Comparison of ENCODE assay signal across 17 cellular contexts in the genomic region with DNA sequence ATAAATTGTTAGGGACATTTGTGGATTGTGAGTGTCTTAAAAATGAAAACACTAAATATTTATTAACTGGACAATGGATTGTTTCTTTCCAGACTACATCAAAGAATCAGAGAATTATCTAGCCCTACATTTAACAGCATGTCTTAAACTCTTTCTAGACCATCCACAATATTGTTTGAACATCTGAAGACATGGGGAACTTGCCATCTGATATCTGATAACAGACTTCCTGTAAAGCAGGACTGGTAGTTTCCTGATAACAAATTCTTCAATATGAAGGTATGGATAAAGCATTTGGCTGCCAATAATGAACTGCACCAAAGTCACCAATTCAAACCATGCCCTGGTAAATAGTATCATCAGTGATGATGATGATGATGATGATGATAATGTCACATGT.
"Had no signal": no experiment of that assay in that cellular context is flagged by ENCODE, and none has a peak within 500 bp of the region (broad histone marks: within the 10 kb centered on the region; RNA-seq: fewer than 3 reads in every experiment).

No MANE protein-coding gene starts in this region.

- H3K9me3 Mint-ChIP-seq: activated CD4-positive, alpha-beta T cell treated with anti-CD3 and anti-CD28 coated beads, Interleukin-2, amount 10 ng/mL, durations not matched to agents 7 days and 5 days; activated naive CD4-positive, alpha-beta T cell treated with anti-CD3 and anti-CD28 coated beads for 36 hours; activated T-cell treated with anti-CD3 and anti-CD28 coated beads, Interleukin-2, amount 50 U/mL, for 24 hours; brain; endodermal cell; neural crest cell had no signal

- H3K9me3 ChIP-seq: heart left ventricle, left lung, prostate gland, thyroid gland had no signal

- ATAC-seq: activated CD8-positive, alpha-beta T cell treated with anti-CD3 and anti-CD28 coated beads, Interleukin-2, amount 10 ng/mL, durations not matched to agents 7 days and 5 days; heart left ventricle; left lung; right cardiac atrium had no signal

- H3K27ac Mint-ChIP-seq: activated CD4-positive, alpha-beta T cell treated with anti-CD3 and anti-CD28 coated beads, Interleukin-2, amount 10 ng/mL, durations not matched to agents 7 days and 5 days; activated CD8-positive, alpha-beta T cell treated with anti-CD3 and anti-CD28 coated beads, Interleukin-2, amount 10 ng/mL, durations not matched to agents 7 days and 5 days; activated naive CD4-positive, alpha-beta T cell treated with anti-CD3 and anti-CD28 coated beads for 36 hours; activated T-cell treated with anti-CD3 and anti-CD28 coated beads, Interleukin-2, amount 50 U/mL, for 24 hours; brain; endodermal cell had no signal

- H3K4me1 ChIP-seq: thyroid gland had no signal

- H3K27ac ChIP-seq: left lung, prostate gland, thyroid gland had no signal

- H3K4me1 Mint-ChIP-seq: brain, neural crest cell had no signal

- H3K4me3 Mint-ChIP-seq: activated CD4-positive, alpha-beta T cell treated with anti-CD3 and anti-CD28 coated beads, Interleukin-2, amount 10 ng/mL, durations not matched to agents 7 days and 5 days; activated CD8-positive, alpha-beta T cell treated with anti-CD3 and anti-CD28 coated beads, Interleukin-2, amount 10 ng/mL, durations not matched to agents 7 days and 5 days; activated naive CD4-positive, alpha-beta T cell treated with anti-CD3 and anti-CD28 coated beads for 36 hours; activated T-cell treated with anti-CD3 and anti-CD28 coated beads, Interleukin-2, amount 50 U/mL, for 24 hours; brain; endodermal cell; neural crest cell had no signal

- DNase-seq: activated CD4-positive, alpha-beta T cell treated with anti-CD3 and anti-CD28 coated beads, Interleukin-2, amount 10 ng/mL, durations not matched to agents 7 days and 5 days; activated CD8-positive, alpha-beta T cell treated with anti-CD3 and anti-CD28 coated beads, Interleukin-2, amount 10 ng/mL, durations not matched to agents 7 days and 5 days; activated naive CD4-positive, alpha-beta T cell treated with anti-CD3 and anti-CD28 coated beads for 36 hours; activated T-cell treated with anti-CD3 and anti-CD28 coated beads, Interleukin-2, amount 50 U/mL, for 24 hours; central memory CD4-positive, alpha-beta T cell; endodermal cell; heart left ventricle; left lung; right cardiac atrium; stimulated activated CD4-positive, alpha-beta T cell treated with anti-CD3 and anti-CD28 coated beads, Interleukin-4, amount 100 ng/mL, for 4 hours; stimulated activated naive CD4-positive, alpha-beta T cell; thyroid gland had no signal

- H3K4me3 ChIP-seq: heart left ventricle, left lung, prostate gland, smooth muscle cell, thyroid gland had no signal

- H3K27me3 ChIP-seq: heart left ventricle, left lung, thyroid gland had no signal

- H3K4me2 ChIP-seq: smooth muscle cell had no signal

- H3K36me3 ChIP-seq: prostate gland, thyroid gland had no signal

- FAIRE-seq: frontal cortex had no signal

- H3K27me3 Mint-ChIP-seq: activated CD4-positive, alpha-beta T cell treated with anti-CD3 and anti-CD28 coated beads, Interleukin-2, amount 10 ng/mL, durations not matched to agents 7 days and 5 days; activated T-cell treated with anti-CD3 and anti-CD28 coated beads, Interleukin-2, amount 50 U/mL, for 24 hours; brain had no signal
